9 cellular contexts compared by ENCODE assay signal in the genomic region with DNA sequence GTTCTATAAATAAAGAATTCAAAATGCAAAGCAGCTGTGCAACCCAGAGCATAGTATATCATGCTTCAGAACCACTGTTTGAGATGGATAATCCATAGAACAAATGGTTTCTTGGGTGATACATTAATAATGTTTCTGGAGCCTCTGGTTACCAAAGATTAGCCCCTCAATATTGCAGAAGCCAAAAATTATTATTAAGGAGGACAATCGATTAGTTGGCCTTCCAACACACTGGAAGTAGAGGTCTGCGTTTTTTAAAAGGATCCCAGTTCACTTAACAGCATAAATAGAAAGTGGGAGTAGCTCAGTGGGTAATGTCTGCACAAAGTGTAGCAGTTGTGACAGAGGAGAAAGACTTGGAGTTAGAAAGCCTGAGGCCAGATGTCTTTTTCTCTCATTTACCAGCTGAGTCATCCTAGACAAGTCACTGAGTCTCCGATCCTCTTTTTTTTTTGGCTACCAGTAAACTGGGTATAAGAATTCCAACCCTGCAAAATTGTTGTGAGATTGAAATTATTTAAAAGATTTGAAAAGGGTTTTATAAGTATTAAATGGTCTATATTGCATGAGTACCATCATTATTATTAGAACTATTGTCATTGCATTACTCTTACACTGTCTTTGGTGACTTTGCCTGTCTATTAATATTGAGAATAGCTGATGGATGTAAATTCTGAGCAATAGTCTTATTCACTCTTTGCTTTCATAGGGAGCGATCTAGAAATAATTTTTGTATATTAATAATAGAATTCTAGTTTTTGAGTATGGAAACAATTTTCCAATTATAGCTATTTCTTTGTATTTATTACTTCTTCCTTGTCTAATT.
DNase-seq lines count a peak whose midpoint lies in the region; ATAC-seq, FAIRE-seq and TF ChIP-seq lines count a peak whose summit lies in the region.
"Had no signal": no experiment of that assay in that cellular context is flagged by ENCODE, and none has a peak within 500 bp of the region (broad histone marks: within the 10 kb centered on the region; RNA-seq: fewer than 3 reads in every experiment).

No MANE protein-coding gene starts in this region.

- no peaks in the 10 kb centered on the region for H3K36me3 ChIP-seq in ACC112 (ENCODE audit: insufficient read depth, low read length)
- H3K36me3 ChIP-seq in keratinocyte (ENCODE audit: control insufficient read depth in 2 of 2, extremely low read depth in 1 of 2, insufficient read depth in 2 of 2, low read length in 2 of 2), result peaks cover 0 to 3% of the 10 kb centered on the region in 2 experiments
- H3K36me3 ChIP-seq in CD4-positive, alpha-beta memory T cell (ENCODE audit: insufficient read depth, low read length), result no peaks in the 10 kb centered on the region
- H3K36me3 ChIP-seq: upper lobe of left lung had no signal

- ATAC-seq in GM19043 (IDR thresholded peaks at IDR 0.05; ENCODE audit: low read depth, unreplicated experiment), result peak; percentile 83
- peak; percentile 84 for ATAC-seq in HG03175 (IDR thresholded peaks at IDR 0.05; ENCODE audit: unreplicated experiment)
- ATAC-seq in T-helper 17 cell, result no peak

- no peak overlapping the region for H3K4me3 Mint-ChIP-seq in T-helper 17 cell
- no peak overlapping the region for H3K4me3 Mint-ChIP-seq in CD4-positive, alpha-beta memory T cell

- H3K9ac ChIP-seq in keratinocyte (ENCODE audit: control insufficient read depth, extremely low read depth, insufficient read depth, low read length), result no peak overlapping the region

- no peaks in the 10 kb centered on the region for H3K9me1 ChIP-seq in keratinocyte (ENCODE audit: control insufficient read depth, extremely low read depth, insufficient read depth, low read length)

- peaks cover 0 to 9% (median 2%) of the 10 kb centered on the region in 8 donors for H3K9me3 Mint-ChIP-seq in CD4-positive, alpha-beta memory T cell

- H3K9me3 ChIP-seq in T-helper 17 cell (ENCODE audit: control insufficient read depth, low read length, poor library complexity, severe bottlenecking) (no peaks in the 10 kb centered on the region), keratinocyte (ENCODE audit: control insufficient read depth, low read depth, low read length) (no peaks in the 10 kb centered on the region)
- no peaks in the 10 kb centered on the region for H3K9me3 ChIP-seq in CD4-positive, alpha-beta memory T cell (ENCODE audit: control insufficient read depth in 1 of 2, low read length in 2 of 2)
- H3K9me3 ChIP-seq: upper lobe of left lung had no signal

- H3K27ac ChIP-seq in ACC112 (ENCODE audit: low read depth, low read length) (peak overlapping the region; percentile 56), keratinocyte (ENCODE audit: control insufficient read depth, insufficient read depth, low read length) (peak overlapping the region; percentile 27)
- H3K27ac ChIP-seq in CD4-positive, alpha-beta memory T cell (ENCODE audit: low read depth, low read length), result no peak overlapping the region
- H3K27ac ChIP-seq: upper lobe of left lung had no signal

- no peak for TF ChIP-seq CTCF in keratinocyte (optimal IDR thresholded peaks at IDR 0.05 in 1 of 3, IDR thresholded peaks at IDR 0.05 in 1 of 3, conservative IDR thresholded peaks at IDR 0.05 in 1 of 3; ENCODE audit: extremely low read depth in 1 of 3, insufficient read depth in 2 of 3, low read length in 3 of 3)

- H3K4me3 ChIP-seq in ACC112 (ENCODE audit: low read depth, low read length), result peak overlapping the region; percentile 44
- no peak overlapping the region for H3K4me3 ChIP-seq in keratinocyte (ENCODE audit: control insufficient read depth in 2 of 3, extremely low read depth in 1 of 3, insufficient read depth in 2 of 3, low read depth in 1 of 3, low read length in 3 of 3)
- no peak overlapping the region for H3K4me3 ChIP-seq in CD4-positive, alpha-beta memory T cell (ENCODE audit: low read length in 2 of 2)
- H3K4me3 ChIP-seq: upper lobe of left lung had no signal

- H3K4me2 ChIP-seq in keratinocyte (ENCODE audit: control insufficient read depth, extremely low read depth, insufficient read depth, low read depth, low read length), result peak overlapping the region; percentile 31

- H3K4me1 ChIP-seq in ACC112 (ENCODE audit: control insufficient read depth, insufficient read depth, low read length, unreplicated experiment) (peaks cover 37% of the 10 kb centered on the region), keratinocyte (ENCODE audit: control insufficient read depth, extremely low read depth, insufficient read depth, low read length) (peaks cover 12% of the 10 kb centered on the region)
- peaks cover 7% of the 10 kb centered on the region for H3K4me1 ChIP-seq in CD4-positive, alpha-beta memory T cell (ENCODE audit: insufficient read depth, low read length)

- DNase-seq in T-helper 17 cell, result no peak
- peak; percentile 28 for DNase-seq in keratinocyte (ENCODE audit: low read depth, low spot score)
- no peak for DNase-seq in CD4-positive, alpha-beta memory T cell
- DNase-seq in D341Med (ENCODE audit: low spot score), result no peak
- DNase-seq in germinal center (ENCODE audit: low spot score), result no peak
- DNase-seq: upper lobe of left lung had no signal

- H3K27me3 Mint-ChIP-seq in T-helper 17 cell, result no peaks in the 10 kb centered on the region
- H3K27me3 Mint-ChIP-seq in CD4-positive, alpha-beta memory T cell, result no peaks in the 10 kb centered on the region

- H3K27me3 ChIP-seq in ACC112 (ENCODE audit: insufficient read depth, low read length) (no peaks in the 10 kb centered on the region), keratinocyte (ENCODE audit: control insufficient read depth, extremely low read depth, insufficient read depth, low read length) (no peaks in the 10 kb centered on the region)
- no peaks in the 10 kb centered on the region for H3K27me3 ChIP-seq in CD4-positive, alpha-beta memory T cell (ENCODE audit: insufficient read depth, low read length)
- H3K27me3 ChIP-seq: upper lobe of left lung had no signal

- H2AFZ ChIP-seq in ACC112 (ENCODE audit: low read length, unreplicated experiment) (no peak overlapping the region), keratinocyte (ENCODE audit: control insufficient read depth, low read length) (no peak overlapping the region)

- H3K79me2 ChIP-seq in ACC112 (ENCODE audit: control insufficient read depth, insufficient read depth, low read length, unreplicated experiment) (peaks cover 5% of the 10 kb centered on the region), keratinocyte (ENCODE audit: control insufficient read depth, insufficient read depth, low read length) (peaks cover 6% of the 10 kb centered on the region)

- H3K4me1 Mint-ChIP-seq in T-helper 17 cell, result peaks cover 8% of the 10 kb centered on the region
- peaks cover 11 to 26% (median 23%) of the 10 kb centered on the region in 4 donors for H3K4me1 Mint-ChIP-seq in CD4-positive, alpha-beta memory T cell

- POLR2A ChIA-PET in CD4-positive, alpha-beta memory T cell (lab: Charles Lee; ENCODE audit: partially characterized antibody), result interaction anchor here (0.9 to 3.1 kb wide), 5 partner anchors 13 to 223 kb away, joined by 3 to 11 read pairs (median 5); no protein-coding TSS in a partner anchor

- intact Hi-C loops in CD4-positive, alpha-beta memory T cell (cut with micrococcal nuclease), result no loop called here

- peaks cover 2% of the 10 kb centered on the region for H3K36me3 Mint-ChIP-seq in T-helper 17 cell (ENCODE audit: low read depth)
- peaks cover 29 to 36% of the 10 kb centered on the region in 2 donors for H3K36me3 Mint-ChIP-seq in CD4-positive, alpha-beta memory T cell

- dilution Hi-C loops in keratinocyte (cut with MboI; ENCODE audit: extremely low pct_ligation_motif_present, low sequenced_read_pairs), result no loop called here

- H4K20me1 ChIP-seq in keratinocyte (ENCODE audit: control insufficient read depth, extremely low read depth, insufficient read depth, low read length), result no peaks in the 10 kb centered on the region

- FAIRE-seq in keratinocyte (lab: Jason Lieb, UNC), result peak; percentile 81

- peak overlapping the region; percentile 45 for H3K27ac Mint-ChIP-seq in T-helper 17 cell
- H3K27ac Mint-ChIP-seq in CD4-positive, alpha-beta memory T cell, result no peak overlapping the region

- CTCF ChIA-PET in CD4-positive, alpha-beta memory T cell (lab: Charles Lee; ENCODE audit: partially characterized antibody), result interaction anchor here (0.9 to 1.5 kb wide), 3 partner anchors 13 to 64 kb away, joined by 3 to 4 read pairs (median 3); no protein-coding TSS in a partner anchor
